ENCODE assay signal across 8 cellular contexts in genomic region chr1:36222481-36223372, GRCh38. TPM values are rescaled to one million over a fixed set of nuclear protein-coding genes. Genes with fewer than 3 reads are reported as not detected.
DNase-seq lines count a peak whose midpoint lies in the region; ATAC-seq and TF ChIP-seq lines count a peak whose summit lies in the region.

No MANE protein-coding gene starts in this region.

- peak overlapping the region; percentile 95 to 99 (median 98) for H3K4me3 Mint-ChIP-seq in CD4-positive, alpha-beta memory T cell
- H3K4me3 Mint-ChIP-seq in chondrocyte (ENCODE audit: unreplicated experiment): peak overlapping the region; percentile 88
- H3K4me3 Mint-ChIP-seq in neural progenitor cell: peak overlapping the region; percentile 96

- intact Hi-C loops in CD4-positive, alpha-beta memory T cell (cut with micrococcal nuclease): loop anchor here (5.0 kb wide), 1 partner anchor 1470 kb away; the partner anchor contains the start of gene CDCA8

- no peak for ATAC-seq in GM21529 (IDR thresholded peaks at IDR 0.05; ENCODE audit: unreplicated experiment)

- H3K79me2 ChIP-seq in neural progenitor cell (ENCODE audit: low read depth): peaks cover 34% of the 10 kb centered on the region

- TF ChIP-seq CTCF in chondrocyte (IDR thresholded peaks at IDR 0.05): no peak
- no peak for TF ChIP-seq CTCF in neural progenitor cell (IDR thresholded peaks at IDR 0.05)

- peaks cover 0 to 2% (median 0%) of the 10 kb centered on the region in 8 donors for H3K9me3 Mint-ChIP-seq in CD4-positive, alpha-beta memory T cell
- H3K9me3 Mint-ChIP-seq in chondrocyte (ENCODE audit: low read depth): no peaks in the 10 kb centered on the region
- no peaks in the 10 kb centered on the region for H3K9me3 Mint-ChIP-seq in neural progenitor cell

- POLR2A ChIA-PET in CD4-positive, alpha-beta memory T cell (lab: Charles Lee; ENCODE audit: partially characterized antibody): interaction anchor here (0.8 to 4.2 kb wide), 19 partner anchors 11 to 175 kb away, joined by 3 to 83 read pairs (median 7); partner anchors contain the start of genes LSM10, MAP7D1, SH3D21 and STK40

- H3K27ac Mint-ChIP-seq in CD4-positive, alpha-beta memory T cell: peak overlapping the region; percentile 97 to 100 (median 100)
- H3K27ac Mint-ChIP-seq in chondrocyte (ENCODE audit: unreplicated experiment) (peak overlapping the region; percentile 100), neural progenitor cell (peak overlapping the region; percentile 88)

- CTCF ChIA-PET in CD4-positive, alpha-beta memory T cell (lab: Charles Lee; ENCODE audit: partially characterized antibody): interaction anchor here (1.0 to 5.6 kb wide), 6 partner anchors 12 to 78 kb away, joined by 3 to 43 read pairs (median 6); partner anchors contain the start of gene TRAPPC3

- peak overlapping the region; percentile 82 for H3K4me2 ChIP-seq in neural progenitor cell

- DNase-seq in CD4-positive, alpha-beta memory T cell: no peak
- DNase-seq in NCI-H2227 (lab: John Stamatoyannopoulos, UW; ENCODE audit: unreplicated experiment) (peak; percentile 52), chondrocyte (ENCODE audit: low spot score) (peak; percentile 47), neural progenitor cell (ENCODE audit: low spot score) (no peak), SKM-1 (lab: John Stamatoyannopoulos, UW; ENCODE audit: unreplicated experiment) (no peak), GM03348 (ENCODE audit: low spot score) (no peak)
- DNase-seq in stimulated activated CD4-positive, alpha-beta T cell treated with anti-CD3 and anti-CD28 coated beads, Interleukin-4, amount 100 ng/mL, for 24 hours: no peak

- H4K20me1 ChIP-seq in neural progenitor cell (ENCODE audit: low read depth): peaks cover 32% of the 10 kb centered on the region

- no peaks in the 10 kb centered on the region for H3K27me3 ChIP-seq in CD4-positive, alpha-beta memory T cell (ENCODE audit: insufficient read depth, low read length)
- no peaks in the 10 kb centered on the region for H3K27me3 ChIP-seq in neural progenitor cell

- peaks cover 9 to 32% of the 10 kb centered on the region in 2 donors for H3K36me3 Mint-ChIP-seq in CD4-positive, alpha-beta memory T cell
- H3K36me3 Mint-ChIP-seq in chondrocyte (ENCODE audit: low read depth) (peaks cover 5% of the 10 kb centered on the region), neural progenitor cell (peaks cover 7% of the 10 kb centered on the region)

- H3K4me1 ChIP-seq in CD4-positive, alpha-beta memory T cell (ENCODE audit: insufficient read depth, low read length): peaks cover 43% of the 10 kb centered on the region
- H3K4me1 ChIP-seq in neural progenitor cell: peaks cover 16% of the 10 kb centered on the region

- H3K4me3 ChIP-seq in CD4-positive, alpha-beta memory T cell (ENCODE audit: low read length in 2 of 2): peak overlapping the region; percentile 57 to 97
- peak overlapping the region; percentile 48 for H3K4me3 ChIP-seq in neural progenitor cell

- H3K9ac ChIP-seq in neural progenitor cell: no peak overlapping the region

- peak overlapping the region; percentile 98 for H3K27ac ChIP-seq in CD4-positive, alpha-beta memory T cell (ENCODE audit: low read depth, low read length)
- no peak overlapping the region for H3K27ac ChIP-seq in neural progenitor cell

- no peaks in the 10 kb centered on the region for H3K9me3 ChIP-seq in CD4-positive, alpha-beta memory T cell (ENCODE audit: control insufficient read depth in 1 of 2, low read length in 2 of 2)
- no peaks in the 10 kb centered on the region for H3K9me3 ChIP-seq in neural progenitor cell (ENCODE audit: low read depth)

- H2AFZ ChIP-seq in neural progenitor cell (replicated peaks): peak overlapping the region; percentile 96

- peaks cover 4% of the 10 kb centered on the region for H3K36me3 ChIP-seq in CD4-positive, alpha-beta memory T cell (ENCODE audit: insufficient read depth, low read length)
- no peaks in the 10 kb centered on the region for H3K36me3 ChIP-seq in neural progenitor cell

- H3K27me3 Mint-ChIP-seq in CD4-positive, alpha-beta memory T cell: no peaks in the 10 kb centered on the region
- H3K27me3 Mint-ChIP-seq in chondrocyte (ENCODE audit: low read depth) (no peaks in the 10 kb centered on the region), neural progenitor cell (ENCODE audit: insufficient read depth, low read depth) (no peaks in the 10 kb centered on the region)

- H3F3A ChIP-seq in neural progenitor cell (ENCODE audit: low read depth): peaks cover 21% of the 10 kb centered on the region

- H3K4me1 Mint-ChIP-seq in CD4-positive, alpha-beta memory T cell: peaks cover 19 to 46% (median 24%) of the 10 kb centered on the region in 4 donors
- H3K4me1 Mint-ChIP-seq in chondrocyte (ENCODE audit: low read depth) (peaks cover 32% of the 10 kb centered on the region), neural progenitor cell (peaks cover 25% of the 10 kb centered on the region)

RNA-seq across cellular contexts. Expression of gene THRAP3, which starts 1.5 kb away (rescaled TPM):
- 100 to 1,000 TPM; 127 to 130 TPM for total RNA-seq in CD4-positive, alpha-beta memory T cell
- polyA plus RNA-seq in CD4-positive, alpha-beta memory T cell: 10 to 100 TPM; 58.5 to 98.6 TPM
- total RNA-seq in chondrocyte: 88.7 to 106 TPM (median 106 TPM) in 3 replicates
- total RNA-seq in neural progenitor cell (ENCODE audit: low replicate concordance): 123 and 138 TPM in 2 replicates

Comparison
In these comparisons a context has a peak if more than half of its experiments do, and no peak if none do; other contexts are left out.
1. DNase-seq: peak in NCI-H2227 (single experiment) and chondrocyte (single experiment); none in CD4-positive, alpha-beta memory T cell (0 of 5), neural progenitor cell (single experiment), SKM-1 (single experiment), GM03348 (single experiment) and stimulated activated CD4-positive, alpha-beta T cell treated with anti-CD3 and anti-CD28 coated beads, Interleukin-4, amount 100 ng/mL, for 24 hours (single experiment).
2. Peak in every context shown above with its lines, with median percentiles within 50 percentile points of each other: H3K27ac Mint-ChIP-seq and H3K4me3 Mint-ChIP-seq.